In genomic region chr17:14116263-14117024, GRCh38 we compare ENCODE assay signal across 11 cellular contexts.
"Had no signal": no experiment of that assay in that cellular context is flagged by ENCODE, and none has a peak within 500 bp of the region (broad histone marks: within the 10 kb centered on the region; RNA-seq: fewer than 3 reads in every experiment).

No MANE protein-coding gene starts in this region.

- DNase-seq: activated CD4-positive, alpha-beta T cell treated with anti-CD3 and anti-CD28 coated beads, Interleukin-2, amount 10 ng/mL, durations not matched to agents 7 days and 5 days; activated T-cell treated with anti-CD3 and anti-CD28 coated beads, Interleukin-2, amount 50 U/mL, for 4 hours; islet precursor cell; pancreas; SK-N-SH; stomach; T-cell; testis; upper lobe of right lung had no signal

- ATAC-seq: activated T-cell treated with anti-CD3 and anti-CD28 coated beads, Interleukin-2, amount 50 U/mL, for 4 hours; pancreas; sciatic nerve; T-cell; upper lobe of right lung had no signal

- H3K27me3 ChIP-seq: esophagus muscularis mucosa, pancreas, stomach, testis, upper lobe of right lung had no signal

- H3K4me3 Mint-ChIP-seq: activated CD4-positive, alpha-beta T cell treated with anti-CD3 and anti-CD28 coated beads, Interleukin-2, amount 10 ng/mL, durations not matched to agents 7 days and 5 days; activated T-cell treated with anti-CD3 and anti-CD28 coated beads, Interleukin-2, amount 50 U/mL, for 4 hours had no signal

- H3K4me1 ChIP-seq: testis, upper lobe of right lung had no signal

- H3K9me3 ChIP-seq: esophagus muscularis mucosa, pancreas, SK-N-SH, stomach, testis, upper lobe of right lung had no signal

- H3K4me3 ChIP-seq: esophagus muscularis mucosa, pancreas, stomach, testis, upper lobe of right lung had no signal

- H3K27ac ChIP-seq: esophagus muscularis mucosa, pancreas, stomach, testis, upper lobe of right lung had no signal

- H3K27ac Mint-ChIP-seq: activated CD4-positive, alpha-beta T cell treated with anti-CD3 and anti-CD28 coated beads, Interleukin-2, amount 10 ng/mL, durations not matched to agents 7 days and 5 days had no signal

- H3K36me3 ChIP-seq: esophagus muscularis mucosa, pancreas, stomach, upper lobe of right lung had no signal

- H3K27me3 Mint-ChIP-seq: activated CD4-positive, alpha-beta T cell treated with anti-CD3 and anti-CD28 coated beads, Interleukin-2, amount 10 ng/mL, durations not matched to agents 7 days and 5 days; T-cell had no signal
